In the genomic region with DNA sequence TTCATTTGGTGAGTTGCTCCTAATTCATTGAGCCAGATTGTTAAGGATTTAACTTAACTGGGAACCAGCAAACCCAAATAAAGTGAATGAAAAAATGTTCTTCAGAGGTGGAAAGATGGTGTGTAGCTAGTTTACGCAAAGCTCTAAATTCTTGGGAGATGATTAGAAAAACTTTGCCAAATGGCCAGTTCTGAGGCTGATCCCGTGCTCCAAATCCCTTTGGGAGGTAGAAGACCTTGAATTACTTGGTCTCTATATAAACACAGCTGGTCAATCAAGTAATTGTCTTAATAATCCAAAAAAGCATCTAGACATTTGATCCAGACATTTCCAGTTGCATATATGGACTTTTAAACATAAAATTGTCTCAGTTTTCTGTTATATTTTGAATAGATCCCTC, we compare ENCODE assay signal across 17 cellular contexts. TPM values are rescaled to one million over a fixed set of nuclear protein-coding genes. Genes with fewer than 3 reads are reported as not detected.
DNase-seq lines count a peak whose midpoint lies in the region; FAIRE-seq and TF ChIP-seq lines count a peak whose summit lies in the region.
"Had no signal": no experiment of that assay in that cellular context is flagged by ENCODE, and none has a peak within 500 bp of the region (broad histone marks: within the 10 kb centered on the region; RNA-seq: fewer than 3 reads in every experiment).

No MANE protein-coding gene starts in this region.

- H3K4me1 ChIP-seq in SK-N-SH (ENCODE audit: control insufficient read depth in 1 of 2, insufficient read depth in 2 of 2, low read depth in 1 of 2, low read length in 1 of 2), result no peaks in the 10 kb centered on the region

- TF ChIP-seq RAD21 in SK-N-SH (IDR thresholded peaks at IDR 0.05; ENCODE audit: low read length), result no peak

- H3K9ac ChIP-seq in SK-N-SH, result no peak overlapping the region
- H3K9ac ChIP-seq: BLaER1 had no signal

- H2AFZ ChIP-seq in SK-N-SH (ENCODE audit: low read depth), result no peak overlapping the region

- no peaks in the 10 kb centered on the region for H3K9me3 ChIP-seq in SK-N-SH
- H3K9me3 ChIP-seq: SJCRH30 had no signal

- 42% methylated on average over 2 of the region's 2 CpGs for WGBS in SK-N-SH (ENCODE audit: low lambda C conversion rate)

- no peaks in the 10 kb centered on the region for H3K9me2 ChIP-seq in SK-N-SH

- H3K36me3 ChIP-seq in SK-N-SH (replicated peaks in 1 of 2; ENCODE audit: control insufficient read depth in 1 of 2, insufficient read depth in 2 of 2, low read length in 1 of 2), result no peaks in the 10 kb centered on the region
- H3K36me3 ChIP-seq: BLaER1, SJCRH30 had no signal

- H4K20me1 ChIP-seq in SK-N-SH (ENCODE audit: insufficient read depth), result no peaks in the 10 kb centered on the region
- H4K20me1 ChIP-seq: BLaER1 had no signal

- H3K4me2 ChIP-seq in SK-N-SH, result no peak overlapping the region
- H3K4me2 ChIP-seq: BLaER1 had no signal

- FAIRE-seq in HTR-8/SVneo (lab: Jason Lieb, UNC), result no peak
- FAIRE-seq: RCC 7860 had no signal

- no peak overlapping the region for H3K4me3 ChIP-seq in SK-N-SH (ENCODE audit: low read depth in 2 of 2, low read length in 1 of 2)
- H3K4me3 ChIP-seq: BLaER1, SJCRH30 had no signal

- H3K27me3 ChIP-seq in SK-N-SH (ENCODE audit: insufficient read depth), result no peaks in the 10 kb centered on the region; the same call in 1 of the 2 replicates
- H3K27me3 ChIP-seq: BLaER1 had no signal

- POLR2A ChIA-PET in SK-N-SH (lab: Yijun Ruan, JAX), result no interaction called here

- CTCF ChIA-PET in SK-N-SH (lab: Yijun Ruan, JAX), result interaction anchor here (0.8 kb wide), 1 partner anchor 1419 kb away, joined by 3 read pairs; no protein-coding TSS in a partner anchor

- H3K27ac ChIP-seq in SK-N-SH (ENCODE audit: low read depth in 2 of 2, low read length in 1 of 2), result no peak overlapping the region
- H3K27ac ChIP-seq: 22Rv1, BLaER1, SJCRH30 had no signal

- H3K79me2 ChIP-seq in SK-N-SH (ENCODE audit: insufficient read depth), result no peaks in the 10 kb centered on the region

- DNase-seq in DMS79 treated with DMSO at 0.1 percent for 48 hours (lab: John Stamatoyannopoulos, UW) (peak; percentile 59), DMS79 (lab: John Stamatoyannopoulos, UW) (no peak), NCI-H1105 treated with DMSO at 0.1 percent for 48 hours (lab: John Stamatoyannopoulos, UW) (peak; percentile 94), NCI-H748 (lab: John Stamatoyannopoulos, UW; ENCODE audit: unreplicated experiment) (peak; percentile 83), fibroblast of gingiva (ENCODE audit: low read depth) (peak; percentile 69), HTR-8/SVneo (ENCODE audit: insufficient read length, low spot score) (no peak), SK-N-SH (no peak), GM19240 (ENCODE audit: insufficient read length, low spot score) (no peak)
- DNase-seq: CD8-positive, alpha-beta memory T cell; H9; Karpas-422; NCI-H526; SJCRH30; SW 1271 had no signal

- no peak for TF ChIP-seq CTCF in SK-N-SH (IDR thresholded peaks at IDR 0.05)

- H3F3A ChIP-seq in SK-N-SH (replicated peaks; ENCODE audit: insufficient read depth), result no peaks in the 10 kb centered on the region

- TF ChIP-seq EP300 in SK-N-SH (IDR thresholded peaks at IDR 0.05; ENCODE audit: borderline replicate concordance in 1 of 2, low read depth in 1 of 2, low read length in 1 of 2), result no peak

TF ChIP-seq in SK-N-SH, 30 proteins besides CTCF, POLR2A, EP300 and RAD21:
- no peak for TF ChIP-seq FOXJ3 (CRISPR knock-in tag; IDR thresholded peaks at IDR 0.05)
- TF ChIP-seq, protein P1, sequence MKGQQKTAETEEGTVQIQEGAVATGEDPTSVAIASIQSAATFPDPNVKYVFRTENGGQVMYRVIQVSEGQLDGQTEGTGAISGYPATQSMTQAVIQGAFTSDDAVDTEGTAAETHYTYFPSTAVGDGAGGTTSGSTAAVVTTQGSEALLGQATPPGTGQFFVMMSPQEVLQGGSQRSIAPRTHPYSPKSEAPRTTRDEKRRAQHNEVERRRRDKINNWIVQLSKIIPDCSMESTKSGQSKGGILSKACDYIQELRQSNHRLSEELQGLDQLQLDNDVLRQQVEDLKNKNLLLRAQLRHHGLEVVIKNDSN (IDR thresholded peaks at IDR 0.05; ENCODE audit: borderline replicate concordance, low read depth), result no peak
- no peak for TF ChIP-seq TAF1 (IDR thresholded peaks at IDR 0.05; ENCODE audit: borderline replicate concordance, low read depth, low read length)

RNA-seq across cellular contexts. Expression of a gene that starts 11.4 kb away (rescaled TPM):
- 0.06 and 0.07 TPM in 2 replicates for polyA plus RNA-seq in SK-N-SH (2012; rRNA removed)
- polyA plus RNA-seq in SK-N-SH (2012; cell fraction: cytosol; rRNA removed), result not detected in 2 replicates
- polyA plus RNA-seq in SK-N-SH (2012; cell fraction: nucleus; rRNA removed), result 0.26 and 0.37 TPM in 2 replicates
- polyA plus RNA-seq: CD8-positive, alpha-beta memory T cell had no signal

RNA-seq across cellular contexts. Expression of a gene that starts 17.7 kb away (rescaled TPM):
- not detected in 2 replicates for polyA plus RNA-seq in SK-N-SH (2012; rRNA removed)
- polyA plus RNA-seq in SK-N-SH (2012; cell fraction: cytosol; rRNA removed), result not detected in 2 replicates
- not detected in 2 replicates for polyA plus RNA-seq in SK-N-SH (2012; cell fraction: nucleus; rRNA removed)
- polyA plus RNA-seq: CD8-positive, alpha-beta memory T cell had no signal

Comparison
In these comparisons a context has a peak if more than half of its experiments do, and no peak if none do; other contexts are left out.
1. DNase-seq: peak in DMS79 treated with DMSO at 0.1 percent for 48 hours (single experiment), NCI-H1105 treated with DMSO at 0.1 percent for 48 hours (single experiment), NCI-H748 (single experiment) and fibroblast of gingiva (single experiment); none in DMS79 (single experiment), HTR-8/SVneo (single experiment), SK-N-SH (single experiment) and GM19240 (single experiment).